ENCODE assay signal across 7 cellular contexts in genomic region chr1:95562230-95562629, GRCh38.
"Had no signal": no experiment of that assay in that cellular context is flagged by ENCODE, and none has a peak within 500 bp of the region (broad histone marks: within the 10 kb centered on the region; RNA-seq: fewer than 3 reads in every experiment).

No MANE protein-coding gene starts in this region.

- H3K4me3 Mint-ChIP-seq: HFFc6, IgD-negative memory B cell had no signal

- H3K4me1 Mint-ChIP-seq: IgD-negative memory B cell had no signal

- H3K36me3 ChIP-seq: HAP-1 had no signal

- H3K27me3 Mint-ChIP-seq: IgD-negative memory B cell had no signal

- H2AFZ ChIP-seq: GM23248 had no signal

- DNase-seq: GM23248, GOT3, H7, HFFc6 had no signal

- H3K27ac ChIP-seq: GM23248, HL-60 had no signal

- H3K9me3 ChIP-seq: HAP-1 had no signal

- H3K9ac ChIP-seq: GM23248 had no signal

- H3K4me3 ChIP-seq: GM23248, HAP-1 had no signal

- H3K36me3 Mint-ChIP-seq: IgD-negative memory B cell had no signal

- H3K27ac Mint-ChIP-seq: HFFc6, IgD-negative memory B cell had no signal
